In the genomic region with DNA sequence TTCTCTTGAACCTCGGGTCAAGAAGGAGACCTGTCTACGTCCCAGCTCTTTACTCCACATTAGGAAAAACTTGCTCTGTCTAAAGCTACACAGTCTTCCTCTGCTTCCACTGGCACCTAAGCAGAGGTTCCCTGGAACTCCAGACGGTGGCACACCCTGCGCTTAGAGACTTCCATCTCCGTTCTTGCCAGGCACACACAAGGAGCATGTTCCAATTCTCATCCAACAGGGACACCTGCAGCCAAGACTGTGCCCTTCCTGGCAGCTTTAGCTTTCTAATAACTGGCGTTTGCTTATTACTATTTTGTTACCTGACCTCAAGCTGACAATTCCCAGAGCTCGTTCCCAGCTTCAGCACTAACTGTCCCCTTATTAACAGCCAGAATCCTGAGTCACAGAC, we compare ENCODE assay signal across 1 cellular context.
TF ChIP-seq lines count a peak whose summit lies in the region.

No MANE protein-coding gene starts in this region.

TF ChIP-seq in HCT116, 20 proteins besides CTCF, POLR2A, EP300 and RAD21 (continued from another document):
- TF ChIP-seq, protein P1, sequence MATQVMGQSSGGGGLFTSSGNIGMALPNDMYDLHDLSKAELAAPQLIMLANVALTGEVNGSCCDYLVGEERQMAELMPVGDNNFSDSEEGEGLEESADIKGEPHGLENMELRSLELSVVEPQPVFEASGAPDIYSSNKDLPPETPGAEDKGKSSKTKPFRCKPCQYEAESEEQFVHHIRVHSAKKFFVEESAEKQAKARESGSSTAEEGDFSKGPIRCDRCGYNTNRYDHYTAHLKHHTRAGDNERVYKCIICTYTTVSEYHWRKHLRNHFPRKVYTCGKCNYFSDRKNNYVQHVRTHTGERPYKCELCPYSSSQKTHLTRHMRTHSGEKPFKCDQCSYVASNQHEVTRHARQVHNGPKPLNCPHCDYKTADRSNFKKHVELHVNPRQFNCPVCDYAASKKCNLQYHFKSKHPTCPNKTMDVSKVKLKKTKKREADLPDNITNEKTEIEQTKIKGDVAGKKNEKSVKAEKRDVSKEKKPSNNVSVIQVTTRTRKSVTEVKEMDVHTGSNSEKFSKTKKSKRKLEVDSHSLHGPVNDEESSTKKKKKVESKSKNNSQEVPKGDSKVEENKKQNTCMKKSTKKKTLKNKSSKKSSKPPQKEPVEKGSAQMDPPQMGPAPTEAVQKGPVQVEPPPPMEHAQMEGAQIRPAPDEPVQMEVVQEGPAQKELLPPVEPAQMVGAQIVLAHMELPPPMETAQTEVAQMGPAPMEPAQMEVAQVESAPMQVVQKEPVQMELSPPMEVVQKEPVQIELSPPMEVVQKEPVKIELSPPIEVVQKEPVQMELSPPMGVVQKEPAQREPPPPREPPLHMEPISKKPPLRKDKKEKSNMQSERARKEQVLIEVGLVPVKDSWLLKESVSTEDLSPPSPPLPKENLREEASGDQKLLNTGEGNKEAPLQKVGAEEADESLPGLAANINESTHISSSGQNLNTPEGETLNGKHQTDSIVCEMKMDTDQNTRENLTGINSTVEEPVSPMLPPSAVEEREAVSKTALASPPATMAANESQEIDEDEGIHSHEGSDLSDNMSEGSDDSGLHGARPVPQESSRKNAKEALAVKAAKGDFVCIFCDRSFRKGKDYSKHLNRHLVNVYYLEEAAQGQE (IDR thresholded peaks at IDR 0.05; ENCODE audit: low read depth), result no peak
- TF ChIP-seq EZH2 (IDR thresholded peaks at IDR 0.05) (no peak), SP1 (IDR thresholded peaks at IDR 0.05; ENCODE audit: low read depth) (no peak), CBX3 (IDR thresholded peaks at IDR 0.05; ENCODE audit: low read depth) (no peak), TCF7L2 (IDR thresholded peaks at IDR 0.05; ENCODE audit: borderline replicate concordance, extremely low read depth, insufficient read depth, insufficient read length) (no peak), SRF (IDR thresholded peaks at IDR 0.05; ENCODE audit: low read depth) (no peak), EGR1 (IDR thresholded peaks at IDR 0.05; ENCODE audit: low read depth) (no peak), ELF1 (IDR thresholded peaks at IDR 0.05; ENCODE audit: borderline replicate concordance, low read depth) (no peak), YY1 (IDR thresholded peaks at IDR 0.05; ENCODE audit: extremely low read depth, insufficient replicate concordance, low read depth, low read length) (no peak)
- TF ChIP-seq, protein P2, sequence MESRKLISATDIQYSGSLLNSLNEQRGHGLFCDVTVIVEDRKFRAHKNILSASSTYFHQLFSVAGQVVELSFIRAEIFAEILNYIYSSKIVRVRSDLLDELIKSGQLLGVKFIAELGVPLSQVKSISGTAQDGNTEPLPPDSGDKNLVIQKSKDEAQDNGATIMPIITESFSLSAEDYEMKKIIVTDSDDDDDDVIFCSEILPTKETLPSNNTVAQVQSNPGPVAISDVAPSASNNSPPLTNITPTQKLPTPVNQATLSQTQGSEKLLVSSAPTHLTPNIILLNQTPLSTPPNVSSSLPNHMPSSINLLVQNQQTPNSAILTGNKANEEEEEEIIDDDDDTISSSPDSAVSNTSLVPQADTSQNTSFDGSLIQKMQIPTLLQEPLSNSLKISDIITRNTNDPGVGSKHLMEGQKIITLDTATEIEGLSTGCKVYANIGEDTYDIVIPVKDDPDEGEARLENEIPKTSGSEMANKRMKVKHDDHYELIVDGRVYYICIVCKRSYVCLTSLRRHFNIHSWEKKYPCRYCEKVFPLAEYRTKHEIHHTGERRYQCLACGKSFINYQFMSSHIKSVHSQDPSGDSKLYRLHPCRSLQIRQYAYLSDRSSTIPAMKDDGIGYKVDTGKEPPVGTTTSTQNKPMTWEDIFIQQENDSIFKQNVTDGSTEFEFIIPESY (IDR thresholded peaks at IDR 0.05; ENCODE audit: extremely low read depth, insufficient replicate concordance, low read length), result no peak
